Comparison of ENCODE assay signal across 8 cellular contexts in the genomic region with DNA sequence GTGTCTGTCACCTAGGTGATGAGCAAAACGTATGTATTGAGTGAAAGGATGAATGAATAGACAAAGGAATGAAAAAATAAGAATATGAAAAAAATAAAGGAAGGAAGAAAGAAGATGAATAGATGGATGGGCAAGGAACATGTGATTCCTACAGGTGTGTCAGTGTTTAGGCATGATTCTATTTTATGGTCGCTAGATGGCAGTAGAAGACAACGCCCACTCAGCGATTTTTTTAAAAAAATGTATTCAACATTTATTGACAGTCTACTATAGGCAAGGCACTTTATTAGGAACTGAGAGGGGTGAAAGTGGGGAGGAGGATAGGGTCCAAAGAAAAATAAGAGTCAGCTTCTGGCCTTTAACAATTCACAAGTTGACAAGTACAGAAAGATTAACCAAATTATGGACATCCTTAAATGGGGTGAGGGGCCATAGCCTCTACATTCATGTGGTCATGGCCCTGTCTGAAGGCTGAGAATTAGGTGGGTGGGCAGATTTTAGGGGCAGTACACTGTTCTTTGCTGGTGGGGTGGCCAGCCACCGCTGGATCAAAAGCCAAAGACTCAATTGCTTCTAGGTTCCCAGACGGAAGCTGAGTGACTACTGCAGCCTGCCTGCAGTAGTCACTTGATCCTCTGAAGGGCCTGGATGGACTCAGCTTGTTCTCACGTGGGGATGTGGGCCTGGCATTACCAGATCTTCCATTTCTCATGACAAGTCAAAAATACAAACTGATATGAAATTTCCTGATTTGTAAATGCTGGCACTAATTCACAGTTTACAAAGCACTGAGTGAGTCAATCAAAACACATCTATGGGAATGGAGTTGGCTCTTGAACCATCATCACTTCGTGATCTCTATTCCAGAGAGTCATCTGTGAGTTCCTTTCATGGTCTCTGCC.
DNase-seq lines count a peak whose midpoint lies in the region; ATAC-seq, FAIRE-seq and TF ChIP-seq lines count a peak whose summit lies in the region.

No MANE protein-coding gene starts in this region.

- no peaks in the 10 kb centered on the region for H3K27me3 ChIP-seq in body of pancreas

- TF ChIP-seq CTCF in A549 (IDR thresholded peaks at IDR 0.05), result peak; percentile 87
- peak; percentile 52 to 83 (median 72) for TF ChIP-seq CTCF in body of pancreas (IDR thresholded peaks at IDR 0.05)

- H3K4me3 ChIP-seq in A549, result no peak overlapping the region
- no peak overlapping the region for H3K4me3 ChIP-seq in body of pancreas

- H3K4me1 ChIP-seq in A549, result peaks cover 23% of the 10 kb centered on the region
- H3K4me1 ChIP-seq in body of pancreas, result no peaks in the 10 kb centered on the region

- TF ChIP-seq RAD21 in A549 (conservative IDR thresholded peaks at IDR 0.05 in 1 of 2, IDR thresholded peaks at IDR 0.05 in 1 of 2), result peak; percentile 86 to 91

- WGBS in A549 (ENCODE audit: missing lambda C conversion rate), result 14% methylated on average over 8 of the region's 8 CpGs
- WGBS in body of pancreas, 2 donors, result 16 to 17% methylated on average over 8 of the region's 8 CpGs

- no peak for FAIRE-seq in A549 (lab: Jason Lieb, UNC)

- H3K27ac ChIP-seq in A549 (peak overlapping the region in 1 of 2 experiments; percentile 8; a peak in 1 of 6 replicates), body of pancreas (no peak overlapping the region)

- H3K36me3 ChIP-seq in body of pancreas (replicated peaks in 1 of 2; ENCODE audit: insufficient read depth in 1 of 2, low read depth in 2 of 2), result no peaks in the 10 kb centered on the region

- POLR2A ChIA-PET in A549 (lab: Yijun Ruan, JAX), result interaction anchor here (0.9 kb wide), 1 partner anchor 1081 kb away, joined by 3 read pairs; the partner anchor contains the start of gene DARS2

- H3K9me3 ChIP-seq in A549, result no peaks in the 10 kb centered on the region
- no peaks in the 10 kb centered on the region for H3K9me3 ChIP-seq in body of pancreas

- ATAC-seq in A549 (peak in 1 of 2 experiments; percentile 45; a peak in 3 of 6 replicates), body of pancreas (peak; percentile 63)

- no peak for TF ChIP-seq POLR2A in A549 (IDR thresholded peaks at IDR 0.05; ENCODE audit: low read length)
- no peak for TF ChIP-seq POLR2A in body of pancreas (IDR thresholded peaks at IDR 0.05)

- H3K4me2 ChIP-seq in A549, result no peak overlapping the region

- DNase-seq in A549 (ENCODE audit: low read depth in 1 of 2, low spot score in 1 of 2) (peak; percentile 12 to 47), ELR (ENCODE audit: low read depth) (peak; percentile 68), NCI-H2081 treated with DMSO at 0.1 percent for 48 hours (lab: John Stamatoyannopoulos, UW) (peak; percentile 7), body of pancreas (no peak), medulla oblongata (ENCODE audit: extremely low spot score) (peak; percentile 16), epidermal melanocyte (ENCODE audit: insufficient read length, low spot score) (no peak), Ammon's horn (ENCODE audit: low spot score) (no peak), UCSD-AML1 (lab: John Stamatoyannopoulos, UW; ENCODE audit: unreplicated experiment) (no peak)

- CTCF ChIA-PET in A549 (lab: Yijun Ruan, JAX), result interaction anchor here (0.6 to 8.8 kb wide), 42 partner anchors 8 to 1983 kb away, joined by 3 to 212 read pairs (median 4); partner anchors contain the start of genes CENPL, DARS2 and TNFSF4

- no peak for TF ChIP-seq EP300 in A549 (IDR thresholded peaks at IDR 0.05)

- intact Hi-C loops in body of pancreas (cut with DNase I), result no loop called here

TF ChIP-seq in A549, 52 proteins besides CTCF, POLR2A, EP300 and RAD21:
- peak; percentile 96 for TF ChIP-seq MAFK (IDR thresholded peaks at IDR 0.05; ENCODE audit: partially characterized antibody)
- TF ChIP-seq SMC3 (IDR thresholded peaks at IDR 0.05), result peak; percentile 66
- no peak for TF ChIP-seq RNF2 (IDR thresholded peaks at IDR 0.05; ENCODE audit: borderline replicate concordance, low read depth)
TF ChIP-seq in A549: peak in this region for 2.

Comparison
In these comparisons a context has a peak if more than half of its experiments do, and no peak if none do; other contexts are left out.
1. DNase-seq: peak in A549 (2 of 2), ELR (single experiment), NCI-H2081 treated with DMSO at 0.1 percent for 48 hours (single experiment) and medulla oblongata (single experiment); none in body of pancreas (0 of 4), epidermal melanocyte (single experiment), Ammon's horn (single experiment) and UCSD-AML1 (single experiment).